1 cellular context compared by ENCODE assay signal in genomic region chr5:177350776-177351391, GRCh38.
TF ChIP-seq lines count a peak whose summit lies in the region.

No MANE protein-coding gene starts in this region.

TF ChIP-seq in IMR-90, 13 proteins besides CTCF, POLR2A, EP300 and RAD21:
- TF ChIP-seq RCOR1 (IDR thresholded peaks at IDR 0.05; ENCODE audit: insufficient replicate concordance, low read length) (no peak), MAFK (IDR thresholded peaks at IDR 0.05; ENCODE audit: low read depth, low read length) (no peak), MAZ (IDR thresholded peaks at IDR 0.05; ENCODE audit: borderline replicate concordance, low read depth, low read length) (no peak), BHLHE40 (IDR thresholded peaks at IDR 0.05; ENCODE audit: low read depth, low read length) (no peak), USF2 (IDR thresholded peaks at IDR 0.05; ENCODE audit: low read depth, low read length) (no peak), CEBPB (IDR thresholded peaks at IDR 0.05; ENCODE audit: low read depth, low read length) (no peak), CHD1 (IDR thresholded peaks at IDR 0.05; ENCODE audit: low read depth, low read length) (no peak), MXI1 (IDR thresholded peaks at IDR 0.05; ENCODE audit: borderline replicate concordance, low read depth, low read length) (no peak), SMC3 (IDR thresholded peaks at IDR 0.05; ENCODE audit: low read depth, low read length) (no peak), RFX5 (IDR thresholded peaks at IDR 0.05; ENCODE audit: low read depth, low read length) (no peak), ELK1 (IDR thresholded peaks at IDR 0.05; ENCODE audit: borderline replicate concordance, low read depth, low read length) (no peak), NFE2L2 (IDR thresholded peaks at IDR 0.05; ENCODE audit: low read depth, low read length) (no peak), FOS (IDR thresholded peaks at IDR 0.05; ENCODE audit: low read depth, low read length) (no peak)
